ENCODE assay signal across 23 cellular contexts in genomic region chr11:133137939-133138338, GRCh38.
DNase-seq lines count a peak whose midpoint lies in the region; ATAC-seq, FAIRE-seq and TF ChIP-seq lines count a peak whose summit lies in the region.
"Had no signal": no experiment of that assay in that cellular context is flagged by ENCODE, and none has a peak within 500 bp of the region (broad histone marks: within the 10 kb centered on the region; RNA-seq: fewer than 3 reads in every experiment).

No MANE protein-coding gene starts in this region.

- no peak overlapping the region for H3K4me3 ChIP-seq in dorsolateral prefrontal cortex
- H3K4me3 ChIP-seq in pancreas, result no peak overlapping the region
- no peak overlapping the region for H3K4me3 ChIP-seq in HepG2 (replicated peaks in 1 of 3; ENCODE audit: insufficient read depth in 1 of 3, low read depth in 2 of 3, low read length in 3 of 3)
- H3K4me3 ChIP-seq: A549; BLaER1 treated with 17β-estradiol and CSF1 and Interleukin-3, amounts not matched to agents 10 nM and 100 nM; GM12878; GM23338; HAP-1 had no signal

- 36 to 44% methylated on average over 5 of the region's 5 CpGs for WGBS in pancreas, 2 donors
- WGBS in HepG2 (ENCODE audit: low lambda C conversion rate), result 3% methylated on average over 5 of the region's 5 CpGs

- H3K27ac ChIP-seq in dorsolateral prefrontal cortex (peak overlapping the region in 37 of 59 donors; percentile 7 to 73 (median 53)), pancreas (no peak overlapping the region), HepG2 (ENCODE audit: extremely low read length, insufficient read depth, low read length) (no peak overlapping the region)
- H3K27ac ChIP-seq: A549; BLaER1 treated with 17β-estradiol and CSF1 and Interleukin-3, amounts not matched to agents 10 nM and 100 nM had no signal

- FAIRE-seq in pancreas (lab: Jason Lieb, UNC), result no peak
- FAIRE-seq in HepG2 (lab: Jason Lieb, UNC), result no peak
- FAIRE-seq: A549, GM12878, GM19239, H54 had no signal

- DNase-seq in dorsolateral prefrontal cortex (peak in 2 of 10 donors; percentile 32 to 41), head of caudate nucleus (peak in 24 of 42 donors; percentile 15 to 75 (median 42)), pancreas (peak in 1 of 6 donors; percentile 19), HT-29 (ENCODE audit: low spot score) (no peak), RPMI8226 (no peak), GM10248 (ENCODE audit: extremely low spot score) (no peak), HepG2 (ENCODE audit: low spot score) (no peak)
- DNase-seq: 8988T; ACHN; AML-193; BE2C; Calu3; CD4-positive, alpha-beta T cell; COR-L47; DMS79 treated with DMSO at 0.1 percent for 48 hours; GF-D8 had no signal

- ATAC-seq in pancreas, result peak in 3 of 4 donors; percentile 38 to 73 (median 55)
- no peak for ATAC-seq in HepG2
- ATAC-seq: A549, GM12878, GM23338 had no signal

- H3K9me3 ChIP-seq in pancreas (no peaks in the 10 kb centered on the region), HepG2 (ENCODE audit: low read length) (no peaks in the 10 kb centered on the region)
- H3K9me3 ChIP-seq: A549; BE2C; BLaER1 treated with 17β-estradiol and CSF1 and Interleukin-3, amounts not matched to agents 10 nM and 100 nM; HAP-1 had no signal

- H2AFZ ChIP-seq in HepG2 (ENCODE audit: low read length), result no peak overlapping the region
- H2AFZ ChIP-seq: GM23338 had no signal

- TF ChIP-seq EP300 in HepG2 (IDR thresholded peaks at IDR 0.05; ENCODE audit: low read depth in 2 of 2, low read length in 2 of 2), result no peak
- TF ChIP-seq EP300 in HepG2 (CRISPR knock-in tag; IDR thresholded peaks at IDR 0.05; ENCODE audit: borderline replicate concordance), result no peak

- POLR2A ChIA-PET in GM10248 (lab: Yijun Ruan, JAX) (no interaction called here), HepG2 (lab: Yijun Ruan, JAX) (no interaction called here)

- TF ChIP-seq CTCF in dorsolateral prefrontal cortex (IDR thresholded peaks at IDR 0.05 in 54 of 56, conservative IDR thresholded peaks at IDR 0.05 in 2 of 56; ENCODE audit: low read depth in 1 of 56, partially characterized antibody in 56 of 56) (no peak), pancreas (IDR thresholded peaks at IDR 0.05) (no peak), GM10248 (IDR thresholded peaks at IDR 0.05; ENCODE audit: control extremely low read depth, extremely low read depth, low read depth, missing control alignments) (no peak), HepG2 (CRISPR knock-in tag; IDR thresholded peaks at IDR 0.05) (no peak)

- H3K9ac ChIP-seq in HepG2 (ENCODE audit: insufficient read depth, low read depth, low read length), result no peak overlapping the region
- H3K9ac ChIP-seq: BLaER1 treated with 17β-estradiol and CSF1 and Interleukin-3, amounts not matched to agents 10 nM and 100 nM had no signal

- CTCF ChIA-PET in GM10248 (lab: Yijun Ruan, JAX), result interaction anchor here (1.5 to 1.7 kb wide), 2 partner anchors 9 to 697 kb away, joined by 3 to 5 read pairs; no protein-coding TSS in a partner anchor
- CTCF ChIA-PET in HepG2 (lab: Yijun Ruan, JAX; ENCODE audit: low intra/inter-chr PET ratio, low total read pairs), result no interaction called here

- BruUV-seq in HepG2 (replicated peaks; lab: Mats Ljungman, UMichigan), result no TSS peak

- intact Hi-C loops in dorsolateral prefrontal cortex (cut with DNase I) (no loop called here), head of caudate nucleus (cut with DNase I) (loop anchor here (10.0 kb wide), 1 partner anchor 687 kb away; no protein-coding TSS in a partner anchor), pancreas (cut with DNase I) (no loop called here), HepG2 (cut with micrococcal nuclease; ENCODE audit: unreplicated experiment) (no loop called here)

- H3K27me3 ChIP-seq in dorsolateral prefrontal cortex (peaks cover 0 to 10% (median 0%) of the 10 kb centered on the region in 45 donors), pancreas (peaks cover 0 to 12% (median 0%) of the 10 kb centered on the region in 4 donors), HepG2 (ENCODE audit: control insufficient read depth in 1 of 2, insufficient read depth in 2 of 2, low read length in 2 of 2) (no peaks in the 10 kb centered on the region)
- H3K27me3 ChIP-seq: BE2C; BLaER1 treated with 17β-estradiol and CSF1 and Interleukin-3, amounts not matched to agents 10 nM and 100 nM had no signal

- no peaks in the 10 kb centered on the region for H4K20me1 ChIP-seq in HepG2 (ENCODE audit: insufficient read depth, low read length)

- no peaks in the 10 kb centered on the region for H3K79me2 ChIP-seq in HepG2 (ENCODE audit: insufficient read depth, low read length)

- in situ Hi-C loops in HepG2 (cut with HindIII; ENCODE audit: extremely low pct_ligation_motif_present, low pct_unique_long_range_greater_than_20kb), result loop anchor here (10.0 kb wide), 1 partner anchor 687 kb away; no protein-coding TSS in a partner anchor

- H3K4me2 ChIP-seq in HepG2 (ENCODE audit: low read depth, low read length), result no peak overlapping the region
- H3K4me2 ChIP-seq: A549; BLaER1 treated with 17β-estradiol and CSF1 and Interleukin-3, amounts not matched to agents 10 nM and 100 nM; GM23338 had no signal

- TF ChIP-seq POLR2A in HepG2 (IDR thresholded peaks at IDR 0.05; ENCODE audit: insufficient read depth in 1 of 2, low read depth in 2 of 2, low read length in 2 of 2), result no peak

- H3K36me3 ChIP-seq in pancreas, result no peaks in the 10 kb centered on the region
- H3K36me3 ChIP-seq in HepG2 (replicated peaks in 1 of 2; ENCODE audit: control insufficient read depth in 1 of 2, insufficient read depth in 2 of 2, low read length in 2 of 2), result no peaks in the 10 kb centered on the region
- H3K36me3 ChIP-seq: BE2C; BLaER1 treated with 17β-estradiol and CSF1 and Interleukin-3, amounts not matched to agents 10 nM and 100 nM; HAP-1 had no signal

- no peak for TF ChIP-seq RAD21 in HepG2 (CRISPR knock-in tag; IDR thresholded peaks at IDR 0.05)

- H3K4me1 ChIP-seq in pancreas (no peaks in the 10 kb centered on the region), HepG2 (ENCODE audit: insufficient read depth, low read length) (no peaks in the 10 kb centered on the region)
- H3K4me1 ChIP-seq: A549; BE2C; BLaER1 treated with 17β-estradiol and CSF1 and Interleukin-3, amounts not matched to agents 10 nM and 100 nM; HAP-1 had no signal

TF ChIP-seq in HepG2, 621 proteins besides CTCF, POLR2A, EP300 and RAD21 (continues in another document):
- TF ChIP-seq ZZZ3 (CRISPR knock-in tag; IDR thresholded peaks at IDR 0.05; ENCODE audit: borderline replicate concordance), result no peak
- no peak for TF ChIP-seq RNF2 (conservative IDR thresholded peaks at IDR 0.05; ENCODE audit: low read depth)
- TF ChIP-seq ZNF549 (CRISPR knock-in tag; IDR thresholded peaks at IDR 0.05), result no peak
- no peak for TF ChIP-seq ZBTB40 (IDR thresholded peaks at IDR 0.05)
- TF ChIP-seq ZBTB40 (CRISPR knock-in tag; IDR thresholded peaks at IDR 0.05), result no peak
- no peak for TF ChIP-seq ATM (IDR thresholded peaks at IDR 0.05; ENCODE audit: borderline replicate concordance)

Comparison
In these comparisons a context has a peak if more than half of its experiments do, and no peak if none do; other contexts are left out.
1. DNase-seq: peak in head of caudate nucleus (24 of 42); none in HT-29 (single experiment), RPMI8226 (single experiment), GM10248 (single experiment) and HepG2 (single experiment).
2. H3K27ac ChIP-seq: peak in dorsolateral prefrontal cortex (37 of 59); none in pancreas (0 of 4) and HepG2 (single experiment).